ENCODE assay signal across 8 cellular contexts in genomic region chr17:57995076-57995956, GRCh38. TPM values are rescaled to one million over a fixed set of nuclear protein-coding genes. Genes with fewer than 3 reads are reported as not detected.
DNase-seq lines count a peak whose midpoint lies in the region; ATAC-seq and TF ChIP-seq lines count a peak whose summit lies in the region.

No MANE protein-coding gene starts in this region.

- no peak overlapping the region for H3K9ac ChIP-seq in PC-3 (ENCODE audit: low read length)
- no peak overlapping the region for H3K9ac ChIP-seq in neural progenitor cell

- H3K27ac ChIP-seq in PC-3 (ENCODE audit: low read length) (no peak overlapping the region), neural progenitor cell (peak overlapping the region; percentile 27)

- H3K36me3 ChIP-seq in PC-3 (ENCODE audit: low read depth, low read length) (peaks cover 26% of the 10 kb centered on the region), neural progenitor cell (peaks cover 4% of the 10 kb centered on the region)

- ATAC-seq in GM18909 (IDR thresholded peaks at IDR 0.05; ENCODE audit: poor library complexity, unreplicated experiment), result peak; percentile 64
- peak; percentile 82 for ATAC-seq in PC-3

- peaks cover 58% of the 10 kb centered on the region for H3K4me1 Mint-ChIP-seq in activated T-helper 1 cell treated with anti-CD3 and anti-CD28 coated beads, Interleukin-12 subunit alpha, Interleukin-12 subunit beta, Interleukin-2, Interleukin-4 antibody, amounts not matched to agents 30 ng/mL and 10 ng/mL and 1 ng/mL, durations not matched to agents 14 hours and 24 hours and 36 hours (ENCODE audit: low read depth)
- peaks cover 64% of the 10 kb centered on the region for H3K4me1 Mint-ChIP-seq in neural progenitor cell
- peaks cover 43% of the 10 kb centered on the region for H3K4me1 Mint-ChIP-seq in type B pancreatic cell (ENCODE audit: unreplicated experiment)

- no peak overlapping the region for H3K4me2 ChIP-seq in PC-3 (ENCODE audit: low read length)
- no peak overlapping the region for H3K4me2 ChIP-seq in neural progenitor cell

- peak; percentile 84 to 89 for DNase-seq in AML-193 (lab: John Stamatoyannopoulos, UW)
- peak; percentile 87 for DNase-seq in PC-3
- DNase-seq in activated T-helper 1 cell treated with anti-CD3 and anti-CD28 coated beads, Interleukin-12 subunit alpha, Interleukin-12 subunit beta, Interleukin-2, Interleukin-4 antibody, amounts not matched to agents 30 ng/mL and 10 ng/mL and 1 ng/mL, durations not matched to agents 14 hours and 24 hours and 36 hours (ENCODE audit: low spot score), result peak; percentile 22
- peak; percentile 87 for DNase-seq in fibroblast of pulmonary artery (ENCODE audit: low read depth)
- peak; percentile 82 for DNase-seq in neural progenitor cell (ENCODE audit: low spot score)
- no peak for DNase-seq in type B pancreatic cell (ENCODE audit: extremely low spot score, unreplicated experiment)

- CTCF ChIA-PET in PC-3 (lab: Charles Lee), result interaction anchor here (0.5 to 1.9 kb wide), 7 partner anchors 9 to 199 kb away, joined by 3 to 10 read pairs (median 3); no protein-coding TSS in a partner anchor

- no peaks in the 10 kb centered on the region for H3K27me3 ChIP-seq in PC-3 (ENCODE audit: low read length)
- H3K27me3 ChIP-seq in neural progenitor cell, result no peaks in the 10 kb centered on the region

- TF ChIP-seq CTCF in PC-3 (conservative IDR thresholded peaks at IDR 0.05; ENCODE audit: low read depth, low read length) (peak; percentile 90), fibroblast of pulmonary artery (IDR thresholded peaks at IDR 0.05; ENCODE audit: low read length, missing control alignments) (peak; percentile 69), neural progenitor cell (IDR thresholded peaks at IDR 0.05) (peak; percentile 66), type B pancreatic cell (conservative IDR thresholded peaks at IDR 0.05) (peak; percentile 78)

- H3K9me3 ChIP-seq in PC-3 (ENCODE audit: low read length) (no peaks in the 10 kb centered on the region), neural progenitor cell (ENCODE audit: low read depth) (no peaks in the 10 kb centered on the region)

- H4K20me1 ChIP-seq in PC-3 (ENCODE audit: low read length) (peaks cover 7% of the 10 kb centered on the region; the same call in 1 of the 2 replicates), neural progenitor cell (ENCODE audit: low read depth) (peaks cover 61% of the 10 kb centered on the region)

- H3K4me1 ChIP-seq in PC-3 (ENCODE audit: insufficient read depth, low read length), result no peaks in the 10 kb centered on the region
- H3K4me1 ChIP-seq in neural progenitor cell, result peaks cover 39% of the 10 kb centered on the region

- H2AFZ ChIP-seq in PC-3 (ENCODE audit: low read length) (no peak overlapping the region), neural progenitor cell (replicated peaks) (no peak overlapping the region)

- intact Hi-C loops in PC-3 (cut with micrococcal nuclease), result loop anchor here (1.0 to 2.0 kb wide), 4 partner anchors 47 to 137 kb away; no protein-coding TSS in a partner anchor
- intact Hi-C loops in activated T-helper 1 cell treated with anti-CD3 and anti-CD28 coated beads, Interleukin-12 subunit alpha, Interleukin-12 subunit beta, Interleukin-2, Interleukin-4 antibody, amounts not matched to agents 30 ng/mL and 10 ng/mL and 1 ng/mL, durations not matched to agents 14 hours and 24 hours and 36 hours (cut with micrococcal nuclease), result loop anchor here (1.0 to 5.0 kb wide), 7 partner anchors 8 to 863 kb away; partner anchors contain the start of gene MRPS23

- TF ChIP-seq EP300 in Ishikawa (IDR thresholded peaks at IDR 0.05; ENCODE audit: borderline replicate concordance), result no peak

- H3K9me3 Mint-ChIP-seq in activated T-helper 1 cell treated with anti-CD3 and anti-CD28 coated beads, Interleukin-12 subunit alpha, Interleukin-12 subunit beta, Interleukin-2, Interleukin-4 antibody, amounts not matched to agents 30 ng/mL and 10 ng/mL and 1 ng/mL, durations not matched to agents 14 hours and 24 hours and 36 hours, result no peaks in the 10 kb centered on the region
- H3K9me3 Mint-ChIP-seq in neural progenitor cell (no peaks in the 10 kb centered on the region), type B pancreatic cell (no peaks in the 10 kb centered on the region)

- no TSS peak for BruUV-seq in PC-3 (replicated peaks; lab: Mats Ljungman, UMichigan)

- H3K27ac Mint-ChIP-seq in activated T-helper 1 cell treated with anti-CD3 and anti-CD28 coated beads, Interleukin-12 subunit alpha, Interleukin-12 subunit beta, Interleukin-2, Interleukin-4 antibody, amounts not matched to agents 30 ng/mL and 10 ng/mL and 1 ng/mL, durations not matched to agents 14 hours and 24 hours and 36 hours, result no peak overlapping the region
- H3K27ac Mint-ChIP-seq in neural progenitor cell (peak overlapping the region; percentile 68), type B pancreatic cell (peak overlapping the region; percentile 19)

- H3K4me3 ChIP-seq in PC-3 (ENCODE audit: low read length) (no peak overlapping the region), fibroblast of pulmonary artery (replicated peaks; ENCODE audit: low read depth, low read length) (no peak overlapping the region), neural progenitor cell (no peak overlapping the region)

- POLR2A ChIA-PET in PC-3 (lab: Charles Lee; ENCODE audit: unreplicated experiment), result no interaction called here

- H3K4me3 Mint-ChIP-seq in activated T-helper 1 cell treated with anti-CD3 and anti-CD28 coated beads, Interleukin-12 subunit alpha, Interleukin-12 subunit beta, Interleukin-2, Interleukin-4 antibody, amounts not matched to agents 30 ng/mL and 10 ng/mL and 1 ng/mL, durations not matched to agents 14 hours and 24 hours and 36 hours, result no peak overlapping the region
- H3K4me3 Mint-ChIP-seq in neural progenitor cell, result peak overlapping the region; percentile 34
- H3K4me3 Mint-ChIP-seq in type B pancreatic cell, result no peak overlapping the region

- peak; percentile 63 for TF ChIP-seq RAD21 in Ishikawa (IDR thresholded peaks at IDR 0.05; ENCODE audit: low read depth)

- no peaks in the 10 kb centered on the region for H3K9me2 ChIP-seq in PC-3 (replicated peaks; ENCODE audit: low read length)

- H3K36me3 Mint-ChIP-seq in activated T-helper 1 cell treated with anti-CD3 and anti-CD28 coated beads, Interleukin-12 subunit alpha, Interleukin-12 subunit beta, Interleukin-2, Interleukin-4 antibody, amounts not matched to agents 30 ng/mL and 10 ng/mL and 1 ng/mL, durations not matched to agents 14 hours and 24 hours and 36 hours (ENCODE audit: low read depth), result peaks cover 37% of the 10 kb centered on the region
- H3K36me3 Mint-ChIP-seq in neural progenitor cell, result peaks cover 7% of the 10 kb centered on the region
- H3K36me3 Mint-ChIP-seq in type B pancreatic cell, result peaks cover 7% of the 10 kb centered on the region

- H3K79me2 ChIP-seq in PC-3 (ENCODE audit: low read length) (no peaks in the 10 kb centered on the region), neural progenitor cell (ENCODE audit: low read depth) (peaks cover 10% of the 10 kb centered on the region)

- H3F3A ChIP-seq in PC-3 (ENCODE audit: low read length, unreplicated experiment) (peaks cover 38% of the 10 kb centered on the region), neural progenitor cell (ENCODE audit: low read depth) (peaks cover 95% of the 10 kb centered on the region)

- H3K27me3 Mint-ChIP-seq in activated T-helper 1 cell treated with anti-CD3 and anti-CD28 coated beads, Interleukin-12 subunit alpha, Interleukin-12 subunit beta, Interleukin-2, Interleukin-4 antibody, amounts not matched to agents 30 ng/mL and 10 ng/mL and 1 ng/mL, durations not matched to agents 14 hours and 24 hours and 36 hours (ENCODE audit: insufficient read depth), result no peaks in the 10 kb centered on the region
- H3K27me3 Mint-ChIP-seq in neural progenitor cell (ENCODE audit: insufficient read depth, low read depth) (no peaks in the 10 kb centered on the region), type B pancreatic cell (no peaks in the 10 kb centered on the region)

TF ChIP-seq in Ishikawa, 13 proteins besides CTCF, POLR2A, EP300 and RAD21 (continues in another document):
- TF ChIP-seq NFIC (IDR thresholded peaks at IDR 0.05) (no peak), CEBPB (IDR thresholded peaks at IDR 0.05) (no peak), TCF12 (IDR thresholded peaks at IDR 0.05; ENCODE audit: low read depth) (no peak), USF1 (IDR thresholded peaks at IDR 0.05) (no peak), YY1 (IDR thresholded peaks at IDR 0.05; ENCODE audit: low read depth) (no peak)

RNA-seq across cellular contexts. Expression of gene VEZF1, which starts 7.3 kb away (rescaled TPM):
- total RNA-seq in PC-3 (2014; rRNA removed) (70.1 and 78.1 TPM in 2 replicates), neural progenitor cell (ENCODE audit: low replicate concordance) (90.4 and 103 TPM in 2 replicates), type B pancreatic cell (ENCODE audit: low replicate concordance) (53.3 and 73.2 TPM in 2 replicates)
- total RNA-seq in activated T-helper 1 cell treated with anti-CD3 and anti-CD28 coated beads, Interleukin-12 subunit alpha, Interleukin-12 subunit beta, Interleukin-2, Interleukin-4 antibody, amounts not matched to agents 30 ng/mL and 10 ng/mL and 1 ng/mL, durations not matched to agents 14 hours and 24 hours and 36 hours, result 37.7 and 41.2 TPM in 2 replicates

RNA-seq across cellular contexts. Expression of gene SRSF1, which starts 11.7 kb away (rescaled TPM):
- 325 and 342 TPM in 2 replicates for total RNA-seq in PC-3 (2014; rRNA removed)
- 491 and 498 TPM in 2 replicates for total RNA-seq in activated T-helper 1 cell treated with anti-CD3 and anti-CD28 coated beads, Interleukin-12 subunit alpha, Interleukin-12 subunit beta, Interleukin-2, Interleukin-4 antibody, amounts not matched to agents 30 ng/mL and 10 ng/mL and 1 ng/mL, durations not matched to agents 14 hours and 24 hours and 36 hours
- total RNA-seq in neural progenitor cell (ENCODE audit: low replicate concordance), result 436 and 556 TPM in 2 replicates
- total RNA-seq in type B pancreatic cell (ENCODE audit: low replicate concordance), result 200 and 306 TPM in 2 replicates

RNA-seq across cellular contexts. Expression of gene CUEDC1, which starts 40.1 kb away (rescaled TPM):
- 31.6 and 53.4 TPM in 2 replicates for total RNA-seq in PC-3 (2014; rRNA removed)
- total RNA-seq in activated T-helper 1 cell treated with anti-CD3 and anti-CD28 coated beads, Interleukin-12 subunit alpha, Interleukin-12 subunit beta, Interleukin-2, Interleukin-4 antibody, amounts not matched to agents 30 ng/mL and 10 ng/mL and 1 ng/mL, durations not matched to agents 14 hours and 24 hours and 36 hours, result 0.37 TPM in 1 of 2 replicates, not detected in the other
- 8.8 and 14.7 TPM in 2 replicates for total RNA-seq in neural progenitor cell (ENCODE audit: low replicate concordance)
- total RNA-seq in type B pancreatic cell (ENCODE audit: low replicate concordance), result 29.8 and 31.3 TPM in 2 replicates
